ENCODE assay signal across 2 cellular contexts in genomic region chrX:110000854-110001701, GRCh38.
TF ChIP-seq lines count a peak whose summit lies in the region.

No MANE protein-coding gene starts in this region.

TF ChIP-seq in A549, 52 proteins besides CTCF, POLR2A, EP300 and RAD21 (continued from another document):
- no peak for TF ChIP-seq HMGXB4 (CRISPR knock-in tag; IDR thresholded peaks at IDR 0.05; ENCODE audit: borderline replicate concordance)
- no peak for TF ChIP-seq ZSCAN20 (CRISPR knock-in tag; IDR thresholded peaks at IDR 0.05)
- no peak for TF ChIP-seq FOSL2 (IDR thresholded peaks at IDR 0.05)
- no peak for TF ChIP-seq FOSL2 (CRISPR knock-in tag; IDR thresholded peaks at IDR 0.05)
- no peak for TF ChIP-seq REST (IDR thresholded peaks at IDR 0.05)
- TF ChIP-seq HOXB5 (CRISPR knock-in tag; IDR thresholded peaks at IDR 0.05) = no peak
- no peak for TF ChIP-seq PBX3 (IDR thresholded peaks at IDR 0.05)
- TF ChIP-seq ZFP36 (IDR thresholded peaks at IDR 0.05; ENCODE audit: borderline replicate concordance, partially characterized antibody) = no peak
- TF ChIP-seq ESRRA (IDR thresholded peaks at IDR 0.05; ENCODE audit: borderline replicate concordance, low read length) = no peak
- TF ChIP-seq SREBF2 (IDR thresholded peaks at IDR 0.05) = no peak

TF ChIP-seq in GM23338, 12 proteins besides CTCF, POLR2A, EP300 and RAD21 (continued from another document):
- TF ChIP-seq REST (IDR thresholded peaks at IDR 0.05; ENCODE audit: unreplicated experiment) = no peak
- no peak for TF ChIP-seq NANOG (IDR thresholded peaks at IDR 0.05; ENCODE audit: borderline replicate concordance)
- no peak for TF ChIP-seq ZNF462 (CRISPR knock-in tag; IDR thresholded peaks at IDR 0.05)
- TF ChIP-seq ETS1 (IDR thresholded peaks at IDR 0.05) = no peak
- no peak for TF ChIP-seq ZNF114 (CRISPR knock-in tag; IDR thresholded peaks at IDR 0.05)
- TF ChIP-seq EZH2phosphoT487 (IDR thresholded peaks at IDR 0.05; ENCODE audit: unreplicated experiment) = no peak
- TF ChIP-seq POLR2AphosphoS5 (IDR thresholded peaks at IDR 0.05; ENCODE audit: low read depth) = no peak
- no peak for TF ChIP-seq JUNB (IDR thresholded peaks at IDR 0.05; ENCODE audit: unreplicated experiment)
- no peak for TF ChIP-seq CREB1 (CRISPR knock-in tag; IDR thresholded peaks at IDR 0.05; ENCODE audit: low read depth)
